18 cellular contexts compared by ENCODE assay signal in genomic region chr3:78025916-78026315, GRCh38.
"Had no signal": no experiment of that assay in that cellular context is flagged by ENCODE, and none has a peak within 500 bp of the region (broad histone marks: within the 10 kb centered on the region; RNA-seq: fewer than 3 reads in every experiment).

No MANE protein-coding gene starts in this region.

- H3K27me3 ChIP-seq: dorsolateral prefrontal cortex, foreskin keratinocyte, gastroesophageal sphincter, heart left ventricle, left lung, right lobe of liver had no signal

- ATAC-seq: foreskin keratinocyte; gastroesophageal sphincter; heart left ventricle; left cardiac atrium; left lung; mucosa of descending colon; natural killer cell treated with Interleukin-12 subunit alpha and Interleukin-12 subunit beta and Interleukin-15 and Interleukin-18, amount 100 ng/mL, for 72 hours; right lobe of liver; stimulated activated naive B cell treated with anti-CD40 and anti-IgM and Interleukin-4, amounts not matched to agents 10 μg/mL and 1 μg/mL and 100 μg/mL, for 72 hours had no signal

- H3K9me3 ChIP-seq: mucosa of descending colon, right lobe of liver had no signal

- H3K4me3 ChIP-seq: dorsolateral prefrontal cortex, gastroesophageal sphincter, heart left ventricle, left lung, mucosa of descending colon, right lobe of liver had no signal

- H3K36me3 ChIP-seq: gastroesophageal sphincter, heart left ventricle, left lung, right lobe of liver had no signal

- H3K9ac ChIP-seq: parathyroid adenoma had no signal

- H3K79me2 ChIP-seq: parathyroid adenoma had no signal

- H3K27ac ChIP-seq: dorsolateral prefrontal cortex, foreskin keratinocyte, gastroesophageal sphincter, heart left ventricle, left lung, parathyroid adenoma, right lobe of liver had no signal

- H2AFZ ChIP-seq: parathyroid adenoma had no signal

- H3K4me1 ChIP-seq: foreskin keratinocyte, gastroesophageal sphincter, heart left ventricle, left lung, parathyroid adenoma, right lobe of liver had no signal

- DNase-seq: dorsolateral prefrontal cortex; effector CD4-positive, alpha-beta T cell; foreskin keratinocyte; heart left ventricle; hippocampal formation; left cardiac atrium; left lung; mucosa of descending colon; naive B cell; right lobe of liver; small intestine; stimulated activated CD4-positive, alpha-beta T cell treated with anti-CD3 and anti-CD28 coated beads, Interleukin-15, amount 100 ng/mL, for 24 hours; stimulated activated CD4-positive, alpha-beta T cell treated with anti-CD3 and anti-CD28 coated beads, Interleukin-2, amount 100 ng/mL, for 48 hours; stimulated activated naive B cell treated with anti-CD40 and anti-IgM and Interleukin-4, amounts not matched to agents 10 μg/mL and 1 μg/mL and 100 μg/mL, for 72 hours; trophoblast cell had no signal
